Comparison of ENCODE assay signal across 9 cellular contexts in genomic region chr4:127604949-127605709, GRCh38. TPM values are rescaled to one million over a fixed set of nuclear protein-coding genes. Genes with fewer than 3 reads are reported as not detected.
A peak's percentile ranks its signal among the peaks of the same experiment; 100 is the strongest.
DNase-seq lines count a peak whose midpoint lies in the region; ATAC-seq, FAIRE-seq and TF ChIP-seq lines count a peak whose summit lies in the region.
"Had no signal": no experiment of that assay in that cellular context is flagged by ENCODE, and none has a peak within 500 bp of the region (broad histone marks: within the 10 kb centered on the region; RNA-seq: fewer than 3 reads in every experiment).

No MANE protein-coding gene starts in this region.

- no peaks in the 10 kb centered on the region for H4K20me1 ChIP-seq in OCI-LY7 (ENCODE audit: insufficient read depth, low read length)

- POLR2A ChIA-PET in OCI-LY7 (lab: Charles Lee) = interaction anchor here (0.5 kb wide), 1 partner anchor 28 kb away, joined by 3 read pairs; no protein-coding TSS in a partner anchor

- H3K9me2 ChIP-seq in OCI-LY7 (ENCODE audit: insufficient read depth, low read length) = no peaks in the 10 kb centered on the region

- H3K4me3 ChIP-seq in H7 (ENCODE audit: insufficient read depth, low read depth, low read length) = no peak overlapping the region
- H3K4me3 ChIP-seq in OCI-LY7 (ENCODE audit: low read depth, low read length, poor library complexity, severe bottlenecking) = no peak overlapping the region
- H3K4me3 ChIP-seq in pancreas = no peak overlapping the region

- DNase-seq in H7 (peak; percentile 71), OCI-LY7 (ENCODE audit: low spot score) (peak; percentile 30), erythroblast (lab: John Stamatoyannopoulos, UW) (peak; percentile 29 to 58), pancreas (no peak), occipital lobe (lab: John Stamatoyannopoulos, UW) (no peak), T-helper 2 cell (no peak)
- DNase-seq in stimulated activated CD4-positive, alpha-beta T cell treated with anti-CD3 and anti-CD28 coated beads, Interleukin-4, amount 100 ng/mL, for 24 hours = no peak
- DNase-seq: activated naive CD8-positive, alpha-beta T cell treated with anti-CD3 and anti-CD28 coated beads, Interleukin-2, amount 10 ng/mL, durations not matched to agents 7 days and 5 days had no signal

- no peaks in the 10 kb centered on the region for H3K79me2 ChIP-seq in OCI-LY7 (ENCODE audit: insufficient read depth, low read depth, low read length)

- peak; percentile 97 for FAIRE-seq in pancreas (lab: Jason Lieb, UNC)

- no peak overlapping the region for H3K4me2 ChIP-seq in OCI-LY7 (ENCODE audit: low read length)

- intact Hi-C loops in OCI-LY7 (cut with micrococcal nuclease; ENCODE audit: unreplicated experiment) = loop anchor here (1.0 to 10.0 kb wide), 3 partner anchors 127 to 616 kb away; no protein-coding TSS in a partner anchor
- intact Hi-C loops in pancreas (cut with DNase I) = loop anchor here (5.0 to 10.0 kb wide), 2 partner anchors 127 to 130 kb away; partner anchors contain the start of gene SLC25A31 (in 3 of the 3)

- 8 to 9% methylated on average over 6 of the region's 6 CpGs for WGBS in pancreas, 2 donors

- TF ChIP-seq CTCF in 22Rv1 (IDR thresholded peaks at IDR 0.05) (peak; percentile 75), OCI-LY7 (conservative IDR thresholded peaks at IDR 0.05; ENCODE audit: low read length) (peak; percentile 81), pancreas (IDR thresholded peaks at IDR 0.05) (peak in 3 of 4 donors; percentile 19 to 33 (median 31))

- ATAC-seq in pancreas = peak in 3 of 4 donors; percentile 56 to 67 (median 63)

- CTCF ChIA-PET in OCI-LY7 (lab: Charles Lee; ENCODE audit: unreplicated experiment) = no interaction called here

- 0 out of 2 replicates have a peak overlapping the region, but pooled peaks have one; percentile 1 for H2AFZ ChIP-seq in OCI-LY7 (ENCODE audit: low read length)

- no peak overlapping the region for H3K27ac ChIP-seq in 22Rv1
- H3K27ac ChIP-seq in OCI-LY7 (ENCODE audit: low read depth, low read length, poor library complexity, severe bottlenecking) = no peak overlapping the region
- no peak overlapping the region for H3K27ac ChIP-seq in pancreas

- H3K4me1 ChIP-seq in OCI-LY7 (ENCODE audit: insufficient read depth, low read length, poor library complexity, severe bottlenecking) = no peaks in the 10 kb centered on the region
- H3K4me1 ChIP-seq in pancreas = no peaks in the 10 kb centered on the region

- BruUV-seq in OCI-LY7 (replicated peaks; lab: Mats Ljungman, UMichigan) = no TSS peak

- H3K9me3 ChIP-seq in OCI-LY7 (ENCODE audit: low read length) (no peaks in the 10 kb centered on the region), pancreas (no peaks in the 10 kb centered on the region)

- H3K36me3 ChIP-seq in H7 (replicated peaks; ENCODE audit: control insufficient read depth, insufficient read depth, low read length) (no peaks in the 10 kb centered on the region), OCI-LY7 (ENCODE audit: insufficient read depth, low read length) (no peaks in the 10 kb centered on the region), pancreas (no peaks in the 10 kb centered on the region)

- H3K27me3 ChIP-seq in H7 (ENCODE audit: control insufficient read depth, insufficient read depth, low read length) (no peaks in the 10 kb centered on the region), pancreas (peaks cover 0 to 11% (median 5%) of the 10 kb centered on the region in 4 donors)

- TF ChIP-seq POLR2A in erythroblast (IDR thresholded peaks at IDR 0.05; ENCODE audit: low read length) = no peak

RNA-seq across cellular contexts. Expression of gene INTU, which starts 27.6 kb away (rescaled TPM):
- 10.3 and 11.8 TPM in 2 replicates for total RNA-seq in H7 (2014; rRNA removed; shearing (Covaris generic))
- not detected in 2 replicates for total RNA-seq in OCI-LY7 (2014; rRNA removed; shearing (Covaris generic))
- total RNA-seq in OCI-LY7 (2022) (not detected in 2 replicates), pancreas (1 to 10 TPM; 1.7 to 8.1 (median 4.1) TPM), occipital lobe (36.3 TPM)
- polyA plus RNA-seq in pancreas = 1 to 10 TPM; 3.2 to 5.5 TPM

Comparison
In these comparisons a context has a peak if more than half of its experiments do, and no peak if none do; other contexts are left out.
1. CTCF ChIP-seq: peak in every context shown above with its lines; median percentile 81 in OCI-LY7; 75 in 22Rv1; 31 in pancreas.
2. DNase-seq: peak in H7 (single experiment), OCI-LY7 (single experiment) and erythroblast (2 of 2); none in pancreas (0 of 6), stimulated activated CD4-positive, alpha-beta T cell treated with anti-CD3 and anti-CD28 coated beads, Interleukin-4, amount 100 ng/mL, for 24 hours (single experiment), occipital lobe (single experiment) and T-helper 2 cell (0 of 5).